8 cellular contexts compared by ENCODE assay signal in genomic region chr1:15703562-15703961, GRCh38. TPM values are rescaled to one million over a fixed set of nuclear protein-coding genes. Genes with fewer than 3 reads are reported as not detected.
DNase-seq lines count a peak whose midpoint lies in the region; ATAC-seq, FAIRE-seq and TF ChIP-seq lines count a peak whose summit lies in the region.

No MANE protein-coding gene starts in this region.

- H3K9me3 ChIP-seq in H1 (ENCODE audit: insufficient read depth in 2 of 2, low read depth in 1 of 2, low read length in 1 of 2), result no peaks in the 10 kb centered on the region
- H3K9me3 ChIP-seq in thoracic aorta, result no peaks in the 10 kb centered on the region

- peaks cover 0 to 5% of the 10 kb centered on the region in 2 experiments; a peak in 1 of 4 replicates for H3K79me2 ChIP-seq in H1 (ENCODE audit: control insufficient read depth in 1 of 2, insufficient read depth in 2 of 2, low read length in 2 of 2)

- H3K18ac ChIP-seq in H1 (ENCODE audit: extremely low read depth, low read length), result no peak overlapping the region

- no peak for FAIRE-seq in H1 (lab: Jason Lieb, UNC)

- POLR2A ChIA-PET in H1 (lab: Charles Lee; ENCODE audit: partially characterized antibody), result no interaction called here

- peaks cover 3 to 8% of the 10 kb centered on the region in 2 experiments for H4K20me1 ChIP-seq in H1 (replicated peaks in 1 of 2; ENCODE audit: control insufficient read depth in 1 of 2, insufficient read depth in 2 of 2, low read length in 2 of 2)

- no peak overlapping the region for H3K4me3 ChIP-seq in H1 (ENCODE audit: extremely low read depth in 1 of 4, insufficient read depth in 2 of 4, low read depth in 3 of 4, low read length in 4 of 4)
- peak overlapping the region; percentile 39 for H3K4me3 ChIP-seq in thoracic aorta

- H2BK5ac ChIP-seq in H1 (ENCODE audit: low read depth, low read length), result 0 out of 2 replicates have a peak overlapping the region, but pooled peaks have one; percentile 66

- no peak overlapping the region for H3K27ac ChIP-seq in H1 (ENCODE audit: low read depth, low read length)
- peak overlapping the region; percentile 82 to 92 for H3K27ac ChIP-seq in thoracic aorta

- TF ChIP-seq EP300 in H1 (IDR thresholded peaks at IDR 0.05; ENCODE audit: borderline replicate concordance in 1 of 2, low read depth in 2 of 2, low read length in 2 of 2), result no peak

- no peak overlapping the region for H2BK15ac ChIP-seq in H1 (ENCODE audit: low read length)

- no peak overlapping the region for H4K5ac ChIP-seq in H1 (ENCODE audit: insufficient read length, low read depth, low read length)

- H3K79me1 ChIP-seq in H1 (ENCODE audit: low read depth, low read length), result peaks cover 5% of the 10 kb centered on the region

- CTCF ChIA-PET in H1 (lab: Charles Lee; ENCODE audit: partially characterized antibody), result interaction anchor here (1.1 to 3.4 kb wide), 6 partner anchors 13 to 107 kb away, joined by 3 to 12 read pairs (median 4); no protein-coding TSS in a partner anchor

- H3K36me3 ChIP-seq in H1 (ENCODE audit: control insufficient read depth in 2 of 4, insufficient read depth in 4 of 4, low read length in 3 of 4) (no peaks in the 10 kb centered on the region), thoracic aorta (no peaks in the 10 kb centered on the region)

- no peak overlapping the region for H4K91ac ChIP-seq in H1 (replicated peaks; ENCODE audit: insufficient read length, low read length)

- WGBS in H1 (ENCODE audit: extremely low coverage in 1 of 2, insufficient coverage in 1 of 2, insufficient read length in 1 of 2, insufficient replicate concordance in 2 of 2, low coverage in 1 of 2, low lambda C conversion rate in 2 of 2, missing lambda C conversion rate in 1 of 2), 2 experiments, result 93% methylated on average over 9 of the region's 9 CpGs; no CpG with 5 or more reads in 1 of the 2 experiments

- no peak overlapping the region for H2BK20ac ChIP-seq in H1 (ENCODE audit: low read length)

- peak; percentile 68 for DNase-seq in M059J (ENCODE audit: low read depth)
- no peak for DNase-seq in H1 (ENCODE audit: low read depth in 1 of 2, low spot score in 2 of 2)
- DNase-seq in medulla oblongata (ENCODE audit: extremely low spot score), result peak; percentile 91
- DNase-seq in thoracic aorta (ENCODE audit: low spot score), result peak; percentile 66

- 0 out of 2 replicates have a peak overlapping the region, but pooled peaks have one; percentile 50 for H2BK12ac ChIP-seq in H1 (ENCODE audit: low read depth, low read length)

- H3K23ac ChIP-seq in H1 (ENCODE audit: insufficient read length), result no peak overlapping the region

- peak overlapping the region in 1 of 4 experiments; percentile 48; a peak in 2 of 7 replicates for H3K9ac ChIP-seq in H1 (replicated peaks in 1 of 4; ENCODE audit: extremely low read depth in 1 of 4, low read depth in 3 of 4, low read length in 3 of 4)

- H2BK120ac ChIP-seq in H1 (replicated peaks; ENCODE audit: low read depth, low read length), result no peak overlapping the region

- no peak overlapping the region for H3K14ac ChIP-seq in H1 (ENCODE audit: insufficient read length)

- no peaks in the 10 kb centered on the region for H3K23me2 ChIP-seq in H1 (ENCODE audit: low read depth, low read length)

- no peak for TF ChIP-seq POLR2A in H1 (IDR thresholded peaks at IDR 0.05; ENCODE audit: control extremely low read depth in 1 of 2, low read depth in 2 of 2, low read length in 2 of 2)

- TF ChIP-seq CTCF in H1 (IDR thresholded peaks at IDR 0.05; ENCODE audit: control extremely low read depth in 1 of 3, insufficient read depth in 1 of 3, low read depth in 1 of 3, low read length in 3 of 3) (no peak), thoracic aorta (IDR thresholded peaks at IDR 0.05) (no peak)

- no peaks in the 10 kb centered on the region for H3K27me3 ChIP-seq in H1 (replicated peaks in 1 of 4; ENCODE audit: control insufficient read depth in 3 of 4, extremely low read depth in 1 of 4, insufficient read depth in 3 of 4, low read length in 3 of 4)
- no peaks in the 10 kb centered on the region for H3K27me3 ChIP-seq in thoracic aorta (replicated peaks; ENCODE audit: insufficient read depth)

- H2AFZ ChIP-seq in H1 (ENCODE audit: low read length), result no peak overlapping the region

- H2AK5ac ChIP-seq in H1 (ENCODE audit: low read depth, low read length), result no peak overlapping the region

- ATAC-seq in thoracic aorta (ENCODE audit: insufficient number of reproducible peaks, low FRiP score, low read depth), result peak; percentile 96
- no peak for ATAC-seq in GM21515 (IDR thresholded peaks at IDR 0.05; ENCODE audit: unreplicated experiment)
- ATAC-seq in GM18907 (IDR thresholded peaks at IDR 0.05; ENCODE audit: unreplicated experiment), result no peak
- no peak for ATAC-seq in GM18873 (IDR thresholded peaks at IDR 0.05; ENCODE audit: low FRiP score, unreplicated experiment)
- no peak for ATAC-seq in GM21737 (IDR thresholded peaks at IDR 0.05; ENCODE audit: unreplicated experiment)

- H3K56ac ChIP-seq in H1 (replicated peaks; ENCODE audit: insufficient read length, low read depth, low read length), result no peak overlapping the region

- H3K4me1 ChIP-seq in H1 (replicated peaks in 1 of 4; ENCODE audit: control insufficient read depth in 3 of 4, insufficient read depth in 4 of 4, low read length in 3 of 4) (no peaks in the 10 kb centered on the region), thoracic aorta (ENCODE audit: control insufficient read depth in 1 of 2, low read depth in 2 of 2) (peaks cover 25 to 74% of the 10 kb centered on the region in 2 donors)

- no peak overlapping the region for H3K4me2 ChIP-seq in H1 (ENCODE audit: insufficient read depth in 1 of 2, low read depth in 2 of 2, low read length in 2 of 2)

- no peak overlapping the region for H3K4ac ChIP-seq in H1 (replicated peaks; ENCODE audit: insufficient read length, low read depth, low read length)

- TF ChIP-seq RAD21 in H1 (IDR thresholded peaks at IDR 0.05 in 1 of 2, conservative IDR thresholded peaks at IDR 0.05 in 1 of 2; ENCODE audit: low read depth in 2 of 2, low read length in 2 of 2), result no peak

- no peak overlapping the region for H4K8ac ChIP-seq in H1 (ENCODE audit: extremely low read depth, insufficient read depth, low read length)

TF ChIP-seq in H1, 55 proteins besides CTCF, POLR2A, EP300 and RAD21 (continues in another document):
- TF ChIP-seq JUND (IDR thresholded peaks at IDR 0.05; ENCODE audit: low read length), result no peak
- TF ChIP-seq BCL11A (IDR thresholded peaks at IDR 0.05; ENCODE audit: low read depth in 2 of 2, low read length in 2 of 2), result no peak
- no peak for TF ChIP-seq MAFK (IDR thresholded peaks at IDR 0.05; ENCODE audit: low read depth, low read length)
- no peak for TF ChIP-seq ASH2L (IDR thresholded peaks at IDR 0.05; ENCODE audit: low read length)

RNA-seq across cellular contexts. Expression of gene PLEKHM2, which starts 19.4 kb away (rescaled TPM):
- total RNA-seq in M059J (2014; rRNA removed; shearing (Covaris generic)), result 35.3 and 59.1 TPM in 2 replicates
- total RNA-seq in H1 (2021; fragmentation: NEBNext Ultra II Directional; extraction: Animal tissue kit (Norgen Biotek cat#: 25700)), result 47.6 and 47.9 TPM in 2 replicates
- 38.3 and 52.7 TPM in 2 replicates for polyA plus RNA-seq in H1 (2011; rRNA removed)
- 38.9 TPM for polyA plus RNA-seq in H1 (2011; cell fraction: cytosol; rRNA removed)
- 73.0 TPM for polyA plus RNA-seq in H1 (2011; cell fraction: nucleus; rRNA removed)
- 22.0 to 43.3 TPM (median 40.8 TPM) in 4 replicates for polyA plus RNA-seq in H1 (2012, experiment 1 of 2)
- polyA plus RNA-seq in H1 (2012, experiment 2 of 2), result 36.7 TPM
- 33.0 TPM for polyA plus RNA-seq in H1 (2013, experiment 1 of 2)
- 33.2 TPM for polyA plus RNA-seq in H1 (2013, experiment 2 of 2)
- 23.2 and 25.2 TPM in 2 replicates for polyA minus RNA-seq in H1 (2011; rRNA and poly(A)+ RNA removed)
- 30.7 TPM for polyA minus RNA-seq in H1 (2011; cell fraction: cytosol; rRNA and poly(A)+ RNA removed)
- 20.5 TPM for polyA minus RNA-seq in H1 (2011; cell fraction: nucleus; rRNA and poly(A)+ RNA removed)
- total RNA-seq in thoracic aorta, result 10 to 100 TPM; 53.7 to 74.6 TPM

RNA-seq across cellular contexts. Expression of gene SLC25A34, which starts 32.5 kb away (rescaled TPM):
- total RNA-seq in M059J (2014; rRNA removed; shearing (Covaris generic)), result 0.27 and 0.44 TPM in 2 replicates
- total RNA-seq in H1 (2021; fragmentation: NEBNext Ultra II Directional; extraction: Animal tissue kit (Norgen Biotek cat#: 25700)), result 0.48 and 0.50 TPM in 2 replicates
- polyA plus RNA-seq in H1 (2011; rRNA removed), result 0.62 and 0.75 TPM in 2 replicates
- 0.71 TPM for polyA plus RNA-seq in H1 (2011; cell fraction: cytosol; rRNA removed)
- polyA plus RNA-seq in H1 (2011; cell fraction: nucleus; rRNA removed), result 1.6 TPM
- 0.37 to 0.81 TPM (median 0.54 TPM) in 4 replicates for polyA plus RNA-seq in H1 (2012, experiment 1 of 2)
- 0.28 TPM for polyA plus RNA-seq in H1 (2012, experiment 2 of 2)
- polyA plus RNA-seq in H1 (2013, experiment 1 of 2), result 0.81 TPM
- 0.39 TPM for polyA plus RNA-seq in H1 (2013, experiment 2 of 2)
- polyA minus RNA-seq in H1 (2011; rRNA and poly(A)+ RNA removed), result 0.07 and 0.22 TPM in 2 replicates
- not detected for polyA minus RNA-seq in H1 (2011; cell fraction: cytosol; rRNA and poly(A)+ RNA removed)
- polyA minus RNA-seq in H1 (2011; cell fraction: nucleus; rRNA and poly(A)+ RNA removed), result 0.70 TPM
- 1 to 10 TPM; 2.4 to 7.5 TPM for total RNA-seq in thoracic aorta

RNA-seq across cellular contexts. Expression of gene TMEM82, which starts 38.7 kb away (rescaled TPM):
- not detected in 2 replicates for total RNA-seq in M059J (2014; rRNA removed; shearing (Covaris generic))
- total RNA-seq in H1 (2021; fragmentation: NEBNext Ultra II Directional; extraction: Animal tissue kit (Norgen Biotek cat#: 25700)), result 0.21 and 0.32 TPM in 2 replicates
- 2.1 and 3.5 TPM in 2 replicates for polyA plus RNA-seq in H1 (2011; rRNA removed)
- polyA plus RNA-seq in H1 (2011; cell fraction: cytosol; rRNA removed), result 1.5 TPM
- polyA plus RNA-seq in H1 (2011; cell fraction: nucleus; rRNA removed), result 2.0 TPM
- 0.46 to 1.7 TPM (median 1.1 TPM) in 4 replicates for polyA plus RNA-seq in H1 (2012, experiment 1 of 2)
- 0.91 TPM for polyA plus RNA-seq in H1 (2012, experiment 2 of 2)
- 0.73 TPM for polyA plus RNA-seq in H1 (2013, experiment 1 of 2)
- 0.66 TPM for polyA plus RNA-seq in H1 (2013, experiment 2 of 2)
- polyA minus RNA-seq in H1 (2011; rRNA and poly(A)+ RNA removed), result 0.19 and 0.61 TPM in 2 replicates
- polyA minus RNA-seq in H1 (2011; cell fraction: cytosol; rRNA and poly(A)+ RNA removed), result 1.5 TPM
- 1.1 TPM for polyA minus RNA-seq in H1 (2011; cell fraction: nucleus; rRNA and poly(A)+ RNA removed)
- total RNA-seq in thoracic aorta, result not detected

RNA-seq across cellular contexts. Expression of gene FBLIM1, which starts 55.0 kb away (rescaled TPM):
- 117 and 156 TPM in 2 replicates for total RNA-seq in M059J (2014; rRNA removed; shearing (Covaris generic))
- total RNA-seq in H1 (2021; fragmentation: NEBNext Ultra II Directional; extraction: Animal tissue kit (Norgen Biotek cat#: 25700)), result 63.2 and 66.6 TPM in 2 replicates
- polyA plus RNA-seq in H1 (2011; rRNA removed), result 66.7 and 99.1 TPM in 2 replicates
- 86.2 TPM for polyA plus RNA-seq in H1 (2011; cell fraction: cytosol; rRNA removed)
- polyA plus RNA-seq in H1 (2011; cell fraction: nucleus; rRNA removed), result 79.6 TPM
- polyA plus RNA-seq in H1 (2012, experiment 1 of 2), result 56.8 to 78.0 TPM (median 64.4 TPM) in 4 replicates
- polyA plus RNA-seq in H1 (2012, experiment 2 of 2), result 50.3 TPM
- polyA plus RNA-seq in H1 (2013, experiment 1 of 2), result 62.3 TPM
- 57.2 TPM for polyA plus RNA-seq in H1 (2013, experiment 2 of 2)
- 25.8 and 31.1 TPM in 2 replicates for polyA minus RNA-seq in H1 (2011; rRNA and poly(A)+ RNA removed)
- 34.8 TPM for polyA minus RNA-seq in H1 (2011; cell fraction: cytosol; rRNA and poly(A)+ RNA removed)
- 44.5 TPM for polyA minus RNA-seq in H1 (2011; cell fraction: nucleus; rRNA and poly(A)+ RNA removed)
- 100 to 1,000 TPM; 731 to 997 TPM for total RNA-seq in thoracic aorta

Comparison
In these comparisons a context has a peak if more than half of its experiments do, and no peak if none do; other contexts are left out.
1. DNase-seq: peak in M059J (single experiment), medulla oblongata (single experiment) and thoracic aorta (single experiment); none in H1 (0 of 2).